In the genomic region with DNA sequence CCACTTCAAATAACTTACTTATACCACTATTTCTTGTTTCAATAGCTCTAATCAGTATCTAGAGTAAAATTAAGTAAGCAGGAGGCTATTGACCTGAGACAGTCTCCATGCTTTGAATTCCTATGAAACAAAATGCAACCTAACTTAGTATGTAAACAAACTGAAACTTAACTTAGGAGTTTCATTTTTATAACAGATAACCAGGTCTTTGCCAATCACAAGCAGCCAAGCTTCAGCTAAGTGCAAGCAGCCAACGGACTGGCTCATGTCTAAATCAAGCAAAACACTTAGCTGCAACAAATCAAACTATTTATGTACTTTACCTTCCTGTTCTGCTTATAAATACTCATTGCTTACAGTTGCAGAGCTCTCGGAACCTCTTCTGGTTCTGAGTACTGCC, we compare ENCODE assay signal across 1 cellular context.
TF ChIP-seq lines count a peak whose summit lies in the region.

No MANE protein-coding gene starts in this region.

TF ChIP-seq in IMR-90, 13 proteins besides CTCF, POLR2A, EP300 and RAD21:
- TF ChIP-seq, protein P1, sequence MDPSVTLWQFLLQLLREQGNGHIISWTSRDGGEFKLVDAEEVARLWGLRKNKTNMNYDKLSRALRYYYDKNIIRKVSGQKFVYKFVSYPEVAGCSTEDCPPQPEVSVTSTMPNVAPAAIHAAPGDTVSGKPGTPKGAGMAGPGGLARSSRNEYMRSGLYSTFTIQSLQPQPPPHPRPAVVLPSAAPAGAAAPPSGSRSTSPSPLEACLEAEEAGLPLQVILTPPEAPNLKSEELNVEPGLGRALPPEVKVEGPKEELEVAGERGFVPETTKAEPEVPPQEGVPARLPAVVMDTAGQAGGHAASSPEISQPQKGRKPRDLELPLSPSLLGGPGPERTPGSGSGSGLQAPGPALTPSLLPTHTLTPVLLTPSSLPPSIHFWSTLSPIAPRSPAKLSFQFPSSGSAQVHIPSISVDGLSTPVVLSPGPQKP (IDR thresholded peaks at IDR 0.05; ENCODE audit: borderline replicate concordance, low read depth, low read length) = no peak
- TF ChIP-seq MAZ (IDR thresholded peaks at IDR 0.05; ENCODE audit: borderline replicate concordance, low read depth, low read length) (no peak), CHD1 (IDR thresholded peaks at IDR 0.05; ENCODE audit: low read depth, low read length) (no peak), RCOR1 (IDR thresholded peaks at IDR 0.05; ENCODE audit: insufficient replicate concordance, low read length) (no peak), RFX5 (IDR thresholded peaks at IDR 0.05; ENCODE audit: low read depth, low read length) (no peak), MXI1 (IDR thresholded peaks at IDR 0.05; ENCODE audit: borderline replicate concordance, low read depth, low read length) (no peak), MAFK (IDR thresholded peaks at IDR 0.05; ENCODE audit: low read depth, low read length) (no peak), NFE2L2 (IDR thresholded peaks at IDR 0.05; ENCODE audit: low read depth, low read length) (no peak), FOS (IDR thresholded peaks at IDR 0.05; ENCODE audit: low read depth, low read length) (no peak), CEBPB (IDR thresholded peaks at IDR 0.05; ENCODE audit: low read depth, low read length) (no peak), SMC3 (IDR thresholded peaks at IDR 0.05; ENCODE audit: low read depth, low read length) (no peak), BHLHE40 (IDR thresholded peaks at IDR 0.05; ENCODE audit: low read depth, low read length) (no peak)
- TF ChIP-seq, protein P2, sequence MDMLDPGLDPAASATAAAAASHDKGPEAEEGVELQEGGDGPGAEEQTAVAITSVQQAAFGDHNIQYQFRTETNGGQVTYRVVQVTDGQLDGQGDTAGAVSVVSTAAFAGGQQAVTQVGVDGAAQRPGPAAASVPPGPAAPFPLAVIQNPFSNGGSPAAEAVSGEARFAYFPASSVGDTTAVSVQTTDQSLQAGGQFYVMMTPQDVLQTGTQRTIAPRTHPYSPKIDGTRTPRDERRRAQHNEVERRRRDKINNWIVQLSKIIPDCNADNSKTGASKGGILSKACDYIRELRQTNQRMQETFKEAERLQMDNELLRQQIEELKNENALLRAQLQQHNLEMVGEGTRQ (IDR thresholded peaks at IDR 0.05; ENCODE audit: low read depth, low read length) = no peak
